Comparison of ENCODE assay signal across 1 cellular context in genomic region chr21:35005825-35006224, GRCh38.
TF ChIP-seq lines count a peak whose summit lies in the region.

No MANE protein-coding gene starts in this region.

TF ChIP-seq in K562, 482 proteins besides CTCF, POLR2A, EP300 and RAD21 (continued from another document):
- TF ChIP-seq E2F8 (IDR thresholded peaks at IDR 0.05; ENCODE audit: low read depth, partially characterized antibody) (no peak), HEY1 (CRISPR knock-in tag; IDR thresholded peaks at IDR 0.05; ENCODE audit: borderline replicate concordance) (no peak), ZBTB9 (CRISPR knock-in tag; IDR thresholded peaks at IDR 0.05) (no peak), ZHX1 (conservative IDR thresholded peaks at IDR 0.05; ENCODE audit: low read length) (no peak), NCOA6 (IDR thresholded peaks at IDR 0.05) (no peak), MAX (CRISPR knock-in tag; IDR thresholded peaks at IDR 0.05) (no peak), MAFF (IDR thresholded peaks at IDR 0.05; ENCODE audit: low read length) (no peak), SRSF7 (optimal IDR thresholded peaks at IDR 0.05; ENCODE audit: low read depth, low read length) (no peak), FOXK1 (CRISPR knock-in tag; IDR thresholded peaks at IDR 0.05; ENCODE audit: borderline replicate concordance) (no peak), U2AF1 (optimal IDR thresholded peaks at IDR 0.05; ENCODE audit: low read depth, low read length) (no peak), CHD4 (IDR thresholded peaks at IDR 0.05; ENCODE audit: insufficient read depth, insufficient replicate concordance, low read depth, low read length, poor library complexity, severe bottlenecking) (no peak)
